ENCODE assay signal across 1 cellular context in genomic region chr19:48554385-48555091, GRCh38.
A peak's percentile ranks its signal among the peaks of the same experiment; 100 is the strongest.
TF ChIP-seq lines count a peak whose summit lies in the region.

No MANE protein-coding gene starts in this region.

TF ChIP-seq in A549, 52 proteins besides CTCF, POLR2A, EP300 and RAD21 (continued from another document):
- TF ChIP-seq BCL3 (IDR thresholded peaks at IDR 0.05): no peak
- no peak for TF ChIP-seq CBX2 (IDR thresholded peaks at IDR 0.05; ENCODE audit: borderline replicate concordance, low read depth)
- no peak for TF ChIP-seq SMC3 (IDR thresholded peaks at IDR 0.05)
- TF ChIP-seq KDM5A (IDR thresholded peaks at IDR 0.05): no peak
- TF ChIP-seq ZFP36 (IDR thresholded peaks at IDR 0.05; ENCODE audit: borderline replicate concordance, partially characterized antibody): peak; percentile 97
- no peak for TF ChIP-seq HOXA7 (CRISPR knock-in tag; IDR thresholded peaks at IDR 0.05)
- no peak for TF ChIP-seq GATA3 (IDR thresholded peaks at IDR 0.05; ENCODE audit: borderline replicate concordance)
- no peak for TF ChIP-seq PBX3 (IDR thresholded peaks at IDR 0.05)
- TF ChIP-seq ZC3H11A (IDR thresholded peaks at IDR 0.05): no peak
- no peak for TF ChIP-seq E2F6 (IDR thresholded peaks at IDR 0.05; ENCODE audit: borderline replicate concordance, low read depth)
- no peak for TF ChIP-seq HMGXB4 (CRISPR knock-in tag; IDR thresholded peaks at IDR 0.05; ENCODE audit: borderline replicate concordance)
- no peak for TF ChIP-seq TP53 (CRISPR knock-in tag; IDR thresholded peaks at IDR 0.05)
- TF ChIP-seq ESRRA (IDR thresholded peaks at IDR 0.05; ENCODE audit: borderline replicate concordance, low read length): 0 out of 2 replicates have a peak, but pooled peaks have one; percentile 12
- peak; percentile 69; the same call in 1 of the 2 replicates for TF ChIP-seq KDM1A (IDR thresholded peaks at IDR 0.05; ENCODE audit: low read depth)
- 0 out of 2 replicates have a peak, but pooled peaks have one; percentile 53 for TF ChIP-seq RCOR1 (IDR thresholded peaks at IDR 0.05; ENCODE audit: low read depth, low read length)
- no peak for TF ChIP-seq MAFK (IDR thresholded peaks at IDR 0.05; ENCODE audit: partially characterized antibody)
- no peak for TF ChIP-seq MAZ (IDR thresholded peaks at IDR 0.05; ENCODE audit: borderline replicate concordance, low read depth, low read length)
- TF ChIP-seq MYC (IDR thresholded peaks at IDR 0.05; ENCODE audit: borderline replicate concordance, low read length): no peak
- TF ChIP-seq CHD2 (IDR thresholded peaks at IDR 0.05; ENCODE audit: low read length, partially characterized antibody): peak; percentile 34
- no peak for TF ChIP-seq JUNB (IDR thresholded peaks at IDR 0.05)
